1 cellular context compared by ENCODE assay signal in the genomic region with DNA sequence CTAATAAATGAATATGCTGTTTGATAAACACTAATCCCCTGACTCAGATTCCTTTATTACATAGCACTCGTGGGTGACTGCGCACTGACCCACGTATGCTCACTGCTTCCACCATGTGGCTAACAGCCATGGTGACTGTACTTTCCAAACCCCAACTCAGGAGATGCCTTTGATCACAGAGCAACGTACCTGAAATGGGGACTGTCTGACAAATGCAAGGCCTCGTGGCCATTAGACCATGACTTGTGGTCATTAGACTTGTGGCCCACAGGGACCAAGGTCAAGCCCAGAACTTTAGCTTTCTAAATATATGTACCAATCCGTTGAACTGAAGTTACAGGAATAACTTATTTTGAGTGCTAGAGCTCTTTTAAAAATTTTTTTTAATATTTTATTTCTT.
TF ChIP-seq lines count a peak whose summit lies in the region.

No MANE protein-coding gene starts in this region.

TF ChIP-seq in WTC11, 78 proteins besides CTCF, POLR2A, EP300 and RAD21 (continued from another document):
- TF ChIP-seq, protein P1, sequence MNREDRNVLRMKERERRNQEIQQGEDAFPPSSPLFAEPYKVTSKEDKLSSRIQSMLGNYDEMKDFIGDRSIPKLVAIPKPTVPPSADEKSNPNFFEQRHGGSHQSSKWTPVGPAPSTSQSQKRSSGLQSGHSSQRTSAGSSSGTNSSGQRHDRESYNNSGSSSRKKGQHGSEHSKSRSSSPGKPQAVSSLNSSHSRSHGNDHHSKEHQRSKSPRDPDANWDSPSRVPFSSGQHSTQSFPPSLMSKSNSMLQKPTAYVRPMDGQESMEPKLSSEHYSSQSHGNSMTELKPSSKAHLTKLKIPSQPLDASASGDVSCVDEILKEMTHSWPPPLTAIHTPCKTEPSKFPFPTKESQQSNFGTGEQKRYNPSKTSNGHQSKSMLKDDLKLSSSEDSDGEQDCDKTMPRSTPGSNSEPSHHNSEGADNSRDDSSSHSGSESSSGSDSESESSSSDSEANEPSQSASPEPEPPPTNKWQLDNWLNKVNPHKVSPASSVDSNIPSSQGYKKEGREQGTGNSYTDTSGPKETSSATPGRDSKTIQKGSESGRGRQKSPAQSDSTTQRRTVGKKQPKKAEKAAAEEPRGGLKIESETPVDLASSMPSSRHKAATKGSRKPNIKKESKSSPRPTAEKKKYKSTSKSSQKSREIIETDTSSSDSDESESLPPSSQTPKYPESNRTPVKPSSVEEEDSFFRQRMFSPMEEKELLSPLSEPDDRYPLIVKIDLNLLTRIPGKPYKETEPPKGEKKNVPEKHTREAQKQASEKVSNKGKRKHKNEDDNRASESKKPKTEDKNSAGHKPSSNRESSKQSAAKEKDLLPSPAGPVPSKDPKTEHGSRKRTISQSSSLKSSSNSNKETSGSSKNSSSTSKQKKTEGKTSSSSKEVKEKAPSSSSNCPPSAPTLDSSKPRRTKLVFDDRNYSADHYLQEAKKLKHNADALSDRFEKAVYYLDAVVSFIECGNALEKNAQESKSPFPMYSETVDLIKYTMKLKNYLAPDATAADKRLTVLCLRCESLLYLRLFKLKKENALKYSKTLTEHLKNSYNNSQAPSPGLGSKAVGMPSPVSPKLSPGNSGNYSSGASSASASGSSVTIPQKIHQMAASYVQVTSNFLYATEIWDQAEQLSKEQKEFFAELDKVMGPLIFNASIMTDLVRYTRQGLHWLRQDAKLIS (CRISPR knock-in tag; IDR thresholded peaks at IDR 0.05; ENCODE audit: borderline replicate concordance), result no peak
- no peak for TF ChIP-seq ERG (CRISPR knock-in tag; IDR thresholded peaks at IDR 0.05)
- no peak for TF ChIP-seq CREB1 (CRISPR knock-in tag; IDR thresholded peaks at IDR 0.05)
- no peak for TF ChIP-seq CBFB (CRISPR knock-in tag; IDR thresholded peaks at IDR 0.05; ENCODE audit: low read depth)
- no peak for TF ChIP-seq ZNF138 (CRISPR knock-in tag; conservative IDR thresholded peaks at IDR 0.05)
- TF ChIP-seq ZNF532 (CRISPR knock-in tag; IDR thresholded peaks at IDR 0.05; ENCODE audit: borderline replicate concordance), result no peak
